Comparison of ENCODE assay signal across 22 cellular contexts in genomic region chr2:1790996-1791395, GRCh38. TPM values are rescaled to one million over a fixed set of nuclear protein-coding genes. Genes with fewer than 3 reads are reported as not detected.
"Had no signal": no experiment of that assay in that cellular context is flagged by ENCODE, and none has a peak within 500 bp of the region (broad histone marks: within the 10 kb centered on the region; RNA-seq: fewer than 3 reads in every experiment).

No MANE protein-coding gene starts in this region.

- H3K27me3 Mint-ChIP-seq: dendritic cell treated with granulocyte-macrophage colony-stimulating factor and Interleukin-4, amounts not matched to agents 40 ng/mL and 50 ng/mL, for 4 days had no signal

- H3K27ac Mint-ChIP-seq: activated CD8-positive, alpha-beta T cell treated with anti-CD3 and anti-CD28 coated beads for 36 hours; activated naive CD8-positive, alpha-beta T cell; dendritic cell treated with granulocyte-macrophage colony-stimulating factor and Interleukin-4, amounts not matched to agents 40 ng/mL and 50 ng/mL, for 4 days; T-helper 17 cell; WTC11 had no signal

- H3K9me3 ChIP-seq: gastrocnemius medialis, neutrophil, transverse colon, vagina had no signal

- ATAC-seq: activated CD8-positive, alpha-beta T cell treated with anti-CD3 and anti-CD28 coated beads for 36 hours; left lobe of liver; naive thymus-derived CD8-positive, alpha-beta T cell; T-helper 17 cell; WTC11 had no signal

- H3K4me1 Mint-ChIP-seq: central memory CD8-positive, alpha-beta T cell; T-helper 17 cell had no signal

- H3K4me1 ChIP-seq: vagina had no signal

- H3K27ac ChIP-seq: brain microvascular endothelial cell, neutrophil, parathyroid adenoma, vagina had no signal

- H3K79me2 ChIP-seq: parathyroid adenoma had no signal

- H3K27me3 ChIP-seq: brain microvascular endothelial cell, gastrocnemius medialis, neutrophil, transverse colon, vagina had no signal

- H3K36me3 ChIP-seq: brain microvascular endothelial cell, gastrocnemius medialis, neutrophil, transverse colon, vagina had no signal

- H3K9me3 Mint-ChIP-seq: activated CD8-positive, alpha-beta T cell treated with anti-CD3 and anti-CD28 coated beads for 36 hours; central memory CD8-positive, alpha-beta T cell; dendritic cell treated with granulocyte-macrophage colony-stimulating factor and Interleukin-4, amounts not matched to agents 40 ng/mL and 50 ng/mL, for 4 days; naive thymus-derived CD8-positive, alpha-beta T cell; WTC11 had no signal

- H3K9ac ChIP-seq: parathyroid adenoma had no signal

- H3K4me3 Mint-ChIP-seq: activated CD8-positive, alpha-beta T cell treated with anti-CD3 and anti-CD28 coated beads for 36 hours; activated naive CD8-positive, alpha-beta T cell; central memory CD8-positive, alpha-beta T cell; dendritic cell treated with granulocyte-macrophage colony-stimulating factor and Interleukin-4, amounts not matched to agents 40 ng/mL and 50 ng/mL, for 4 days; naive thymus-derived CD8-positive, alpha-beta T cell; T-helper 17 cell; WTC11 had no signal

- DNase-seq: activated CD4-positive, alpha-beta T cell treated with anti-CD3 and anti-CD28 coated beads for 4 hours; activated CD8-positive, alpha-beta T cell treated with anti-CD3 and anti-CD28 coated beads for 36 hours; activated gamma-delta T cell; activated T-cell treated with anti-CD3 and anti-CD28 coated beads, Interleukin-2, amount 50 U/mL, for 48 hours; brain microvascular endothelial cell; effector memory CD4-positive, alpha-beta T cell; gastrocnemius medialis; islet precursor cell; naive thymus-derived CD8-positive, alpha-beta T cell; stimulated activated CD4-positive, alpha-beta T cell treated with anti-CD3 and anti-CD28 coated beads, Interleukin-2, amount 100 ng/mL, for 48 hours; stimulated activated naive CD4-positive, alpha-beta T cell treated with Interleukin-2 at 50 U/mL for 16 hours; substantia nigra; T-helper 17 cell; transverse colon had no signal

- H3K4me3 ChIP-seq: gastrocnemius medialis, transverse colon, vagina had no signal

- H3K36me3 Mint-ChIP-seq: activated naive CD8-positive, alpha-beta T cell; naive thymus-derived CD8-positive, alpha-beta T cell; WTC11 had no signal

RNA-seq across cellular contexts. Expression of gene PXDN, which starts 46.7 kb away (rescaled TPM):
- total RNA-seq: T-helper 17 cell had no signal
